8 cellular contexts compared by ENCODE assay signal in genomic region chr3:186932281-186933181, GRCh38. TPM values are rescaled to one million over a fixed set of nuclear protein-coding genes. Genes with fewer than 3 reads are reported as not detected.
DNase-seq lines count a peak whose midpoint lies in the region; ATAC-seq and TF ChIP-seq lines count a peak whose summit lies in the region.

No MANE protein-coding gene starts in this region.

- H3K9me3 ChIP-seq in HUES64 (ENCODE audit: insufficient read depth, low read depth, low read length) = no peaks in the 10 kb centered on the region

- no peaks in the 10 kb centered on the region for H3K27me3 ChIP-seq in HUES64 (ENCODE audit: insufficient read depth, low read length)

- intact Hi-C loops in posterior cingulate gyrus (cut with DNase I) = no loop called here

- H3K27ac ChIP-seq in HUES64 (ENCODE audit: low read depth, low read length) (peak overlapping the region; percentile 87; the same call in 1 of the 2 replicates), VCaP (peak overlapping the region; percentile 83)

- H3K4me3 ChIP-seq in HUES64 (ENCODE audit: low read length) = peak overlapping the region; percentile 96
- H3K4me3 ChIP-seq in foreskin fibroblast (ENCODE audit: low read depth in 1 of 2, low read length in 2 of 2) = peak overlapping the region; percentile 66 to 67

- 41% methylated on average over 15 of the region's 15 CpGs for WGBS in HUES64

- H3K9ac ChIP-seq in HUES64 (ENCODE audit: low read depth, low read length) = peak overlapping the region; percentile 98

- H3K36me3 ChIP-seq in HUES64 (ENCODE audit: insufficient read depth, low read length) = peaks cover 36% of the 10 kb centered on the region

- no peak for DNase-seq in foreskin fibroblast
- peak; percentile 82 for DNase-seq in pulmonary artery endothelial cell (ENCODE audit: low read depth, low spot score)
- no peak for DNase-seq in NCI-H446 (lab: John Stamatoyannopoulos, UW)
- DNase-seq in posterior cingulate gyrus = no peak
- DNase-seq in NAMALWA (ENCODE audit: low spot score) = no peak

- no peak for ATAC-seq in GM21529 (IDR thresholded peaks at IDR 0.05; ENCODE audit: unreplicated experiment)

- peaks cover 29% of the 10 kb centered on the region for H3K4me1 ChIP-seq in HUES64 (ENCODE audit: insufficient read depth, low read length)

- TF ChIP-seq CTCF in VCaP (conservative IDR thresholded peaks at IDR 0.05) (no peak), foreskin fibroblast (IDR thresholded peaks at IDR 0.05; ENCODE audit: low read depth, low read length) (no peak)

RNA-seq across cellular contexts. Expression of gene ST6GAL1, which starts 2.2 kb away (rescaled TPM):
- 52.5 TPM for polyA plus RNA-seq in HUES64 (2013, experiment 1 of 2)
- 61.1 TPM for polyA plus RNA-seq in HUES64 (2013, experiment 2 of 2)
- 59.5 and 138 TPM in 2 replicates for total RNA-seq in pulmonary artery endothelial cell
